ENCODE assay signal across 8 cellular contexts in genomic region chr7:30163231-30163894, GRCh38. TPM values are rescaled to one million over a fixed set of nuclear protein-coding genes. Genes with fewer than 3 reads are reported as not detected.
DNase-seq lines count a peak whose midpoint lies in the region; ATAC-seq and TF ChIP-seq lines count a peak whose summit lies in the region.

No MANE protein-coding gene starts in this region.

- peaks cover 7% of the 10 kb centered on the region for H3K36me3 Mint-ChIP-seq in T-helper 17 cell (ENCODE audit: low read depth)

- TF ChIP-seq CTCF in gastroesophageal sphincter (IDR thresholded peaks at IDR 0.05) (no peak), colonic mucosa (IDR thresholded peaks at IDR 0.05) (no peak)

- H3K9me3 ChIP-seq in HUES6 (ENCODE audit: control insufficient read depth, insufficient read depth, low read depth, low read length) (no peaks in the 10 kb centered on the region), T-helper 17 cell (ENCODE audit: control insufficient read depth, low read length, poor library complexity, severe bottlenecking) (no peaks in the 10 kb centered on the region), gastroesophageal sphincter (no peaks in the 10 kb centered on the region), colonic mucosa (no peaks in the 10 kb centered on the region)

- peaks cover 4% of the 10 kb centered on the region for H3K27me3 Mint-ChIP-seq in T-helper 17 cell

- WGBS in gastroesophageal sphincter (ENCODE audit: low coverage in 1 of 2), 2 donors, result 57% methylated on average over 8 to 9 of the region's 13 CpGs

- H3K36me3 ChIP-seq in HUES6 (ENCODE audit: control insufficient read depth, insufficient read depth, low read length) (no peaks in the 10 kb centered on the region), gastroesophageal sphincter (peaks cover 0 to 40% of the 10 kb centered on the region in 2 donors), colonic mucosa (no peaks in the 10 kb centered on the region)

- peak; percentile 24 for ATAC-seq in T-helper 17 cell
- peak; percentile 35 for ATAC-seq in gastroesophageal sphincter
- ATAC-seq in GM19023 (IDR thresholded peaks at IDR 0.05; ENCODE audit: unreplicated experiment), result no peak

- peaks cover 24% of the 10 kb centered on the region for H3K4me1 Mint-ChIP-seq in T-helper 17 cell

- TF ChIP-seq POLR2A in gastroesophageal sphincter (IDR thresholded peaks at IDR 0.05), result no peak

- no peak overlapping the region for H3K27ac Mint-ChIP-seq in T-helper 17 cell

- peak overlapping the region; percentile 15 for H3K9ac ChIP-seq in HUES6 (ENCODE audit: low read length)
- no peak overlapping the region for H3K9ac ChIP-seq in colonic mucosa (ENCODE audit: low read depth in 2 of 2, low read length in 2 of 2)

- H3K4me3 Mint-ChIP-seq in T-helper 17 cell, result peak overlapping the region; percentile 41

- peaks cover 8% of the 10 kb centered on the region for H3K27me3 ChIP-seq in HUES6 (ENCODE audit: control insufficient read depth, insufficient read depth, low read length)
- no peaks in the 10 kb centered on the region for H3K27me3 ChIP-seq in gastroesophageal sphincter
- no peaks in the 10 kb centered on the region for H3K27me3 ChIP-seq in colonic mucosa

- peak; percentile 21 for DNase-seq in stimulated activated CD4-positive, alpha-beta T cell treated with anti-CD3 and anti-CD28 coated beads, Interleukin-15, amount 100 ng/mL, for 24 hours
- no peak for DNase-seq in stimulated activated CD4-positive, alpha-beta T cell treated with anti-CD3 and anti-CD28 coated beads, Interleukin-2, amount 100 ng/mL, for 24 hours
- DNase-seq in T-helper 17 cell (no peak), colonic mucosa (no peak)
- peak; percentile 41 for DNase-seq in stimulated activated CD8-positive, alpha-beta memory T cell treated with anti-CD3 and anti-CD28 coated beads, Interleukin-4, amount 100 ng/mL, for 48 hours

- H3K4me3 ChIP-seq in HUES6 (ENCODE audit: low read depth, low read length), result no peak overlapping the region
- no peak overlapping the region for H3K4me3 ChIP-seq in gastroesophageal sphincter
- no peak overlapping the region for H3K4me3 ChIP-seq in colonic mucosa

- H3K4me1 ChIP-seq in HUES6 (ENCODE audit: control insufficient read depth, insufficient read depth, low read length) (peaks cover 57% of the 10 kb centered on the region), gastroesophageal sphincter (peaks cover 0 to 64% (median 8%) of the 10 kb centered on the region in 3 donors), colonic mucosa (no peaks in the 10 kb centered on the region)

- TF ChIP-seq EP300 in gastroesophageal sphincter (IDR thresholded peaks at IDR 0.05), result no peak

- H3K27ac ChIP-seq in HUES6 (ENCODE audit: low read depth, low read length) (no peak overlapping the region), gastroesophageal sphincter (peak overlapping the region; percentile 20 to 68 (median 44)), colonic mucosa (no peak overlapping the region)

- intact Hi-C loops in colonic mucosa (cut with DNase I), result loop anchor here (5.0 to 10.0 kb wide), 2 partner anchors 111 to 249 kb away; no protein-coding TSS in a partner anchor

RNA-seq across cellular contexts. Expression of gene MTURN, which starts 28.6 kb away (rescaled TPM):
- total RNA-seq in T-helper 17 cell, result 10 to 100 TPM; 25.1 to 91.0 TPM
- total RNA-seq in gastroesophageal sphincter, result 100 to 1,000 TPM; 196 to 252 (median 225) TPM
- 10 to 100 TPM in 1 of 2 donors, 1 to 10 TPM in 1; 8.0 to 10.8 TPM for total RNA-seq in colonic mucosa

Comparison
In these comparisons a context has a peak if more than half of its experiments do, and no peak if none do; other contexts are left out.
1. DNase-seq: peak in stimulated activated CD4-positive, alpha-beta T cell treated with anti-CD3 and anti-CD28 coated beads, Interleukin-15, amount 100 ng/mL, for 24 hours (single experiment) and stimulated activated CD8-positive, alpha-beta memory T cell treated with anti-CD3 and anti-CD28 coated beads, Interleukin-4, amount 100 ng/mL, for 48 hours (single experiment); none in stimulated activated CD4-positive, alpha-beta T cell treated with anti-CD3 and anti-CD28 coated beads, Interleukin-2, amount 100 ng/mL, for 24 hours (0 of 2), T-helper 17 cell (0 of 3) and colonic mucosa (single experiment).
2. H3K27ac ChIP-seq: peak in gastroesophageal sphincter (4 of 4); none in HUES6 (single experiment) and colonic mucosa (single experiment).